ENCODE assay signal across 9 cellular contexts in genomic region chr6:34664270-34664971, GRCh38. TPM values are rescaled to one million over a fixed set of nuclear protein-coding genes. Genes with fewer than 3 reads are reported as not detected.
DNase-seq lines count a peak whose midpoint lies in the region; TF ChIP-seq lines count a peak whose summit lies in the region.
"Had no signal": no experiment of that assay in that cellular context is flagged by ENCODE, and none has a peak within 500 bp of the region (broad histone marks: within the 10 kb centered on the region; RNA-seq: fewer than 3 reads in every experiment).

No MANE protein-coding gene starts in this region.

- H3K9me3 ChIP-seq in BLaER1 (0 out of 2 replicates have a peak, but pooled peaks cover 6% of the 10 kb centered on the region), KOPT-K1 (ENCODE audit: insufficient read depth, low read length, poor library complexity, severe bottlenecking) (no peaks in the 10 kb centered on the region), adrenal gland (replicated peaks in 1 of 3) (no peaks in the 10 kb centered on the region)

- no peak for TF ChIP-seq CTCF in adrenal gland (IDR thresholded peaks at IDR 0.05)

- DNase-seq in adrenal gland (no peak), lung microvascular endothelial cell (ENCODE audit: low read depth in 2 of 2) (peak; percentile 59 to 68), HT-29 (ENCODE audit: low spot score) (no peak), hypothalamus (lab: John Stamatoyannopoulos, UW) (no peak), epidermal melanocyte (ENCODE audit: insufficient read length, low spot score) (no peak), NCI-H1436 (lab: John Stamatoyannopoulos, UW) (no peak)
- DNase-seq: NCI-H446 treated with DMSO at 0.1 percent for 48 hours had no signal

- intact Hi-C loops in adrenal gland (cut with DNase I): no loop called here

- 38 to 41% (median 41%) methylated on average over 4 of the region's 4 CpGs for WGBS in adrenal gland, 4 donors

- H3K4me1 ChIP-seq in BLaER1 (peaks cover 13% of the 10 kb centered on the region), adrenal gland (replicated peaks in 1 of 2) (peaks cover 18 to 23% of the 10 kb centered on the region in 2 donors)

- H3K36me3 ChIP-seq in BLaER1 (peaks cover 8% of the 10 kb centered on the region; the same call in 1 of the 2 replicates), KOPT-K1 (ENCODE audit: insufficient read depth, low read length) (no peaks in the 10 kb centered on the region), adrenal gland (replicated peaks in 1 of 2) (no peaks in the 10 kb centered on the region)

- peaks cover 56% of the 10 kb centered on the region for H4K20me1 ChIP-seq in BLaER1

- no peak for TF ChIP-seq POLR2A in adrenal gland (IDR thresholded peaks at IDR 0.05)

- 0 out of 2 replicates have a peak overlapping the region, but pooled peaks have one; percentile 6 for H3K4me2 ChIP-seq in BLaER1

- H3K27me3 ChIP-seq in BLaER1 (no peaks in the 10 kb centered on the region), adrenal gland (no peaks in the 10 kb centered on the region)

- no peak overlapping the region for H3K9ac ChIP-seq in BLaER1

- no peak overlapping the region for H3K4me3 ChIP-seq in BLaER1
- H3K4me3 ChIP-seq in adrenal gland: no peak overlapping the region

- no peak overlapping the region for H3K27ac ChIP-seq in BLaER1
- peak overlapping the region; percentile 57 for H3K27ac ChIP-seq in KOPT-K1 (ENCODE audit: low read depth, low read length, poor library complexity, severe bottlenecking)
- H3K27ac ChIP-seq in adrenal gland: peak overlapping the region in 4 of 5 donors; percentile 7 to 69 (median 54)

RNA-seq across cellular contexts. Expression of gene ILRUN, which starts 32.1 kb away (rescaled TPM):
- total RNA-seq in adrenal gland: 10 to 100 TPM; 59.5 to 84.1 (median 71.7) TPM
- 10 to 100 TPM; 18.2 to 62.8 (median 30.7) TPM for polyA plus RNA-seq in adrenal gland
- 32.0 and 48.8 TPM in 2 replicates for total RNA-seq in lung microvascular endothelial cell
- 47.7 and 50.7 TPM in 2 replicates for total RNA-seq in HT-29 (2014; rRNA removed; shearing (Covaris generic))

Comparison
In these comparisons a context has a peak if more than half of its experiments do, and no peak if none do; other contexts are left out.
1. DNase-seq: peak in lung microvascular endothelial cell (2 of 2); none in adrenal gland (0 of 7), HT-29 (single experiment), hypothalamus (0 of 51), epidermal melanocyte (single experiment) and NCI-H1436 (single experiment).